In the genomic region with DNA sequence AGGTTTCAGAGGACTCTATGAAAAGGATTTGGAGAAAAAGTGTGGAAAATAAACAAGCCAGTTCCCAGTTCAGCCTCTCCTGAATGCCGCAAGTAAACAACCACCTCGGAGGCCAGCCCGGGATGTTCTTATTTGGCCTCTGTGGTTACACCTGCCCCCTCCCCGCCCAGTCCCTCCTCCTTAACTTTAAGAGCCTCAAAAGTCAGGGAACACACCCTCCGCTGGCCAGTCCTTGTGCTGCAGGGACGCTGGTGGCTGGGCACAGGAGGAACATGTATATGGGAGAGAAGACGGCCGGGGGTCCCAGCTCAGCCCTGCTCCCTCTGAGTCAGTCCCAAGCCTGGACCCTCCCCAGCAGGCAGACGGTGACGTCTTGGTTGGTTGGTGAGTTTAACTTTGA, we compare ENCODE assay signal across 10 cellular contexts. TPM values are rescaled to one million over a fixed set of nuclear protein-coding genes. Genes with fewer than 3 reads are reported as not detected.
DNase-seq lines count a peak whose midpoint lies in the region; ATAC-seq and TF ChIP-seq lines count a peak whose summit lies in the region.
"Had no signal": no experiment of that assay in that cellular context is flagged by ENCODE, and none has a peak within 500 bp of the region (broad histone marks: within the 10 kb centered on the region; RNA-seq: fewer than 3 reads in every experiment).

No MANE protein-coding gene starts in this region.

- H3K36me3 ChIP-seq in adrenal gland (replicated peaks in 1 of 2) (no peaks in the 10 kb centered on the region), thoracic aorta (no peaks in the 10 kb centered on the region)

- H3K9me3 ChIP-seq in adrenal gland (replicated peaks in 1 of 3) (no peaks in the 10 kb centered on the region), thoracic aorta (no peaks in the 10 kb centered on the region)

- TF ChIP-seq POLR2A in adrenal gland (IDR thresholded peaks at IDR 0.05): no peak

- peak; percentile 52 for DNase-seq in NCI-H82 (lab: John Stamatoyannopoulos, UW)
- DNase-seq in NCI-H82 treated with DMSO at 0.1 percent for 48 hours (lab: John Stamatoyannopoulos, UW; ENCODE audit: unreplicated experiment): no peak
- DNase-seq in adrenal gland: peak in 4 of 7 donors; percentile 33 to 77 (median 47)
- peak; percentile 83 for DNase-seq in iPS-NIHi11 (ENCODE audit: low spot score)
- DNase-seq in thoracic aorta (ENCODE audit: low spot score): no peak
- DNase-seq in OCI-M2 (lab: John Stamatoyannopoulos, UW; ENCODE audit: unreplicated experiment): no peak
- no peak for DNase-seq in occipital lobe (lab: John Stamatoyannopoulos, UW)
- DNase-seq: activated T-cell treated with anti-CD3 and anti-CD28 coated beads, Interleukin-2, amount 50 U/mL, for 4 hours; NCI-H2171 treated with DMSO at 0.1 percent for 48 hours had no signal

- 68 to 78% (median 72%) methylated on average over 10 of the region's 10 CpGs for WGBS in adrenal gland, 4 donors

- H3K4me3 ChIP-seq in adrenal gland (no peak overlapping the region), thoracic aorta (no peak overlapping the region)

- H3K27me3 ChIP-seq in adrenal gland (no peaks in the 10 kb centered on the region), thoracic aorta (replicated peaks; ENCODE audit: insufficient read depth) (no peaks in the 10 kb centered on the region)

- peaks cover 20 to 89% of the 10 kb centered on the region in 2 donors for H3K4me1 ChIP-seq in adrenal gland (replicated peaks in 1 of 2)
- peaks cover 51 to 98% of the 10 kb centered on the region in 2 donors for H3K4me1 ChIP-seq in thoracic aorta (ENCODE audit: control insufficient read depth in 1 of 2, low read depth in 2 of 2)

- intact Hi-C loops in adrenal gland (cut with DNase I): no loop called here

- ATAC-seq in thoracic aorta (ENCODE audit: insufficient number of reproducible peaks, low FRiP score, low read depth): no peak
- no peak for ATAC-seq in HG03457 (IDR thresholded peaks at IDR 0.05; ENCODE audit: unreplicated experiment)
- ATAC-seq: activated T-cell treated with anti-CD3 and anti-CD28 coated beads, Interleukin-2, amount 50 U/mL, for 4 hours had no signal

- peak overlapping the region in 3 of 5 donors; percentile 44 to 91 (median 65) for H3K27ac ChIP-seq in adrenal gland
- peak overlapping the region; percentile 60 to 92 for H3K27ac ChIP-seq in thoracic aorta

- TF ChIP-seq CTCF in adrenal gland (IDR thresholded peaks at IDR 0.05) (peak in 3 of 6 experiments; percentile 12 to 30 (median 22)), thoracic aorta (IDR thresholded peaks at IDR 0.05) (peak; percentile 16)

RNA-seq across cellular contexts. Expression of a gene that starts 6.1 kb away (rescaled TPM):
- 10 to 100 TPM; 32.2 to 49.7 (median 35.9) TPM for total RNA-seq in adrenal gland
- polyA plus RNA-seq in adrenal gland: 10 to 100 TPM in 1 of 3 donors, 1 to 10 TPM in 2; 3.9 to 30.2 (median 5.4) TPM
- 10 to 100 TPM; 54.4 to 80.6 TPM for total RNA-seq in thoracic aorta
- total RNA-seq in occipital lobe: 7.2 TPM

Comparison
In these comparisons a context has a peak if more than half of its experiments do, and no peak if none do; other contexts are left out.
1. DNase-seq: peak in NCI-H82 (single experiment), adrenal gland (4 of 7) and iPS-NIHi11 (single experiment); none in NCI-H82 treated with DMSO at 0.1 percent for 48 hours (single experiment), thoracic aorta (single experiment), OCI-M2 (single experiment) and occipital lobe (single experiment).